In the genomic region with DNA sequence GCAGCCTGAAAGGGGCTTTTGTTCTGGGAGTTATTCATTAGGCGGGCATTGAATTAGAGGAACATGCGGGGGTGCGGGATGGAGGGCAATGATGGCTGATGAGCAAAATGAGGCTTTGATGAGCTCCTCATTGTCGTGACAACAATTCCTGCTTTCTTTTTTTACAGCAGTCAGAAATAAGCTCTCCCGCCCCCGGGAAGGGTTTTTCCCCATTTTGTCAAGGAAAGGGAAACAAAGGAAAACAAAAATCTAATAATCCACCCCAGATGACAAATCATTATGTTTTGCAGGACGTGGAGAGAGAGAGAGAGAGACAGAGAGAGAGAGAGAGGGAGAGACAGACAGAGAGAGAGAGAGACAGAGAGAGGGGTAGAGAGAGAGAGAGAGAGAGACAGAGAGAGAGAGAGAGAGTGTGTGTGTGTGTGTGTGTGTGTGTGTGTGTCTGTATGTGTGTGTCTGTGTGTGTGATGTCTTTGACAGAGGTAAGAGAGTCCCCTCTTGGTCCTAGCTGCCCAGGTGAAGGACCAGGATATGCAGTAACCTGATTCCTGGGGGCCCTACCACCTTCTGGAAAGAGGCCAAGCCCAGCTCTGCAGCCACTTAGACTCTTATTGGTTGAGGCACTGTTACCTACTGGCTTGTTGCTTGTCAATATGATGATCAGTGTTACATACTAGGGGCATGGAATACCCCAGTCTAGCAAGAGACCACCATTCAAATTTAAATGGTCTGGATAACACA, we compare ENCODE assay signal across 8 cellular contexts. TPM values are rescaled to one million over a fixed set of nuclear protein-coding genes. Genes with fewer than 3 reads are reported as not detected.
A peak's percentile ranks its signal among the peaks of the same experiment; 100 is the strongest.
DNase-seq lines count a peak whose midpoint lies in the region; ATAC-seq and TF ChIP-seq lines count a peak whose summit lies in the region.

No MANE protein-coding gene starts in this region.

- no peaks in the 10 kb centered on the region for H3K9me3 Mint-ChIP-seq in HFFc6
- no peaks in the 10 kb centered on the region for H3K9me3 Mint-ChIP-seq in activated naive CD8-positive, alpha-beta T cell treated with anti-CD3 and anti-CD28 coated beads, Interleukin-2, amount 50 U/mL, for 24 hours

- intact Hi-C loops in posterior cingulate gyrus (cut with DNase I): loop anchor here (1.0 to 5.0 kb wide), 6 partner anchors 42 to 632 kb away; a partner anchor contains a TSS

- peaks cover 29% of the 10 kb centered on the region for H3K4me1 Mint-ChIP-seq in HFFc6 (ENCODE audit: low read depth)
- H3K4me1 Mint-ChIP-seq in activated naive CD8-positive, alpha-beta T cell treated with anti-CD3 and anti-CD28 coated beads, Interleukin-2, amount 50 U/mL, for 24 hours: no peaks in the 10 kb centered on the region

- H3K4me3 Mint-ChIP-seq in HFFc6: peak overlapping the region; percentile 51
- H3K4me3 Mint-ChIP-seq in activated naive CD8-positive, alpha-beta T cell treated with anti-CD3 and anti-CD28 coated beads, Interleukin-2, amount 50 U/mL, for 24 hours: no peak overlapping the region

- no peak for TF ChIP-seq CTCF in HFFc6 (IDR thresholded peaks at IDR 0.05)

- DNase-seq in HFFc6 (no peak), NCI-H526 (lab: John Stamatoyannopoulos, UW) (peak; percentile 87 to 88), fibroblast of peridontal ligament (ENCODE audit: extremely low read depth) (peak; percentile 24), posterior cingulate gyrus (peak in 9 of 10 donors; percentile 17 to 95 (median 63))
- no peak for DNase-seq in activated naive CD8-positive, alpha-beta T cell treated with anti-CD3 and anti-CD28 coated beads, Interleukin-2, amount 50 U/mL, for 24 hours

- H3K27ac Mint-ChIP-seq in HFFc6: peak overlapping the region; percentile 14; the same call in 1 of the 2 replicates
- H3K27ac Mint-ChIP-seq in activated naive CD8-positive, alpha-beta T cell treated with anti-CD3 and anti-CD28 coated beads, Interleukin-2, amount 50 U/mL, for 24 hours: no peak overlapping the region

- no peaks in the 10 kb centered on the region; the same call in 1 of the 2 replicates for H3K27me3 Mint-ChIP-seq in HFFc6 (ENCODE audit: insufficient read depth)
- H3K27me3 Mint-ChIP-seq in activated naive CD8-positive, alpha-beta T cell treated with anti-CD3 and anti-CD28 coated beads, Interleukin-2, amount 50 U/mL, for 24 hours: no peaks in the 10 kb centered on the region

- no peaks in the 10 kb centered on the region for H3K36me3 Mint-ChIP-seq in HFFc6 (ENCODE audit: low read depth)
- H3K36me3 Mint-ChIP-seq in activated naive CD8-positive, alpha-beta T cell treated with anti-CD3 and anti-CD28 coated beads, Interleukin-2, amount 50 U/mL, for 24 hours (ENCODE audit: low read depth): no peaks in the 10 kb centered on the region

- ATAC-seq in HG03097 (IDR thresholded peaks at IDR 0.05; ENCODE audit: low FRiP score, unreplicated experiment): no peak
- no peak for ATAC-seq in HG03442 (IDR thresholded peaks at IDR 0.05; ENCODE audit: unreplicated experiment)
- ATAC-seq in GM18511 (IDR thresholded peaks at IDR 0.05; ENCODE audit: unreplicated experiment): no peak
- ATAC-seq in activated naive CD8-positive, alpha-beta T cell treated with anti-CD3 and anti-CD28 coated beads, Interleukin-2, amount 50 U/mL, for 24 hours: no peak

RNA-seq across cellular contexts. Expression of a gene that starts 46.7 kb away (rescaled TPM):
- total RNA-seq in HFFc6 (2021; fragmentation: NEBNext Ultra II Directional; extraction: Animal tissue kit (Norgen Biotek cat#: 25700)): 100 to 1,000 TPM; 150 to 237 (median 184) TPM

Comparison
In these comparisons a context has a peak if more than half of its experiments do, and no peak if none do; other contexts are left out.
1. DNase-seq: peak in NCI-H526 (2 of 2), fibroblast of peridontal ligament (single experiment) and posterior cingulate gyrus (9 of 10); none in HFFc6 (single experiment) and activated naive CD8-positive, alpha-beta T cell treated with anti-CD3 and anti-CD28 coated beads, Interleukin-2, amount 50 U/mL, for 24 hours (single experiment).